Comparison of ENCODE assay signal across 1 cellular context in the genomic region with DNA sequence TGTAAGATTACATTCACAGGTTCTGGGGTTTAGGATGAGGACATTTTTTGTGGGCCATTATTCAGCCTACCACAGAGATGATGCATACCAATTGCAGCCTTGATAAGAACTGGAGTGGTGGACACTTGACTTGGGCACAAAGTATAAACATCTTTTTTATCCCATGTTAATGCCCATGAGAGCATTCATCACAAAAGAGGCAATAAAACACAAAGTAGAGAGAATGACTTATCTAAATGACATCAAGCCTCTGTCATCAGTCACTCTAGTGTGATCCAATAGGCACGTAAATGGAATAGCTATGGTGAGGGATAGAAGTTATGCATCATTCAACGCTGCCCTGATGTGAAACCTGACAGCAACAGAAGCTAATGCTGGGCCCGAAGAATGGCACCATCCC.
TF ChIP-seq lines count a peak whose summit lies in the region.

No MANE protein-coding gene starts in this region.

TF ChIP-seq in HEK293, 187 proteins besides CTCF, POLR2A, EP300 and RAD21 (continued from another document and continues in another):
- TF ChIP-seq, protein P1, sequence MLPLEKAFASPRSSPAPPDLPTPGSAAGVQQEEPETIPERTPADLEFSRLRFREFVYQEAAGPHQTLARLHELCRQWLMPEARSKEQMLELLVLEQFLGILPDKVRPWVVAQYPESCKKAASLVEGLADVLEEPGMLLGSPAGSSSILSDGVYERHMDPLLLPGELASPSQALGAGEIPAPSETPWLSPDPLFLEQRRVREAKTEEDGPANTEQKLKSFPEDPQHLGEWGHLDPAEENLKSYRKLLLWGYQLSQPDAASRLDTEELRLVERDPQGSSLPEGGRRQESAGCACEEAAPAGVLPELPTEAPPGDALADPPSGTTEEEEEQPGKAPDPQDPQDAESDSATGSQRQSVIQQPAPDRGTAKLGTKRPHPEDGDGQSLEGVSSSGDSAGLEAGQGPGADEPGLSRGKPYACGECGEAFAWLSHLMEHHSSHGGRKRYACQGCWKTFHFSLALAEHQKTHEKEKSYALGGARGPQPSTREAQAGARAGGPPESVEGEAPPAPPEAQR (tag by site-specific recombination; IDR thresholded peaks at IDR 0.05) = no peak
- TF ChIP-seq ZEB2 (tag by site-specific recombination; IDR thresholded peaks at IDR 0.05) (peak; percentile 98), ZXDB (tag by site-specific recombination; IDR thresholded peaks at IDR 0.05) (peak; percentile 67; the same call in 1 of the 2 replicates), ZNF747 (tag by site-specific recombination; IDR thresholded peaks at IDR 0.05) (no peak), KLF8 (tag by site-specific recombination; IDR thresholded peaks at IDR 0.05) (peak; percentile 59; the same call in 1 of the 2 replicates), KLF1 (tag by site-specific recombination; IDR thresholded peaks at IDR 0.05) (no peak), ZNF223 (tag by site-specific recombination; IDR thresholded peaks at IDR 0.05) (no peak), ZNF157 (tag by site-specific recombination; IDR thresholded peaks at IDR 0.05) (no peak), ZNF2 (tag by site-specific recombination; IDR thresholded peaks at IDR 0.05) (no peak), ZNF114 (tag by site-specific recombination; IDR thresholded peaks at IDR 0.05) (no peak), IKZF3 (tag by site-specific recombination; IDR thresholded peaks at IDR 0.05) (0 out of 2 replicates have a peak, but pooled peaks have one; percentile 28), ZNF266 (tag by site-specific recombination; IDR thresholded peaks at IDR 0.05; ENCODE audit: low read depth) (no peak), ZNF777 (tag by site-specific recombination; IDR thresholded peaks at IDR 0.05; ENCODE audit: borderline replicate concordance) (no peak), BCL11A (tag by site-specific recombination; IDR thresholded peaks at IDR 0.05; ENCODE audit: low read depth) (0 out of 2 replicates have a peak, but pooled peaks have one; percentile 26), OVOL3 (tag by site-specific recombination; IDR thresholded peaks at IDR 0.05) (peak; percentile 62; the same call in 1 of the 2 replicates), ZNF214 (tag by site-specific recombination; IDR thresholded peaks at IDR 0.05; ENCODE audit: borderline replicate concordance) (no peak), PRDM1 (tag by site-specific recombination; IDR thresholded peaks at IDR 0.05) (no peak), ZNF23 (tag by site-specific recombination; IDR thresholded peaks at IDR 0.05; ENCODE audit: borderline replicate concordance) (no peak), ZNF670 (tag by site-specific recombination; IDR thresholded peaks at IDR 0.05; ENCODE audit: low read depth) (no peak), ZNF138 (tag by site-specific recombination; IDR thresholded peaks at IDR 0.05; ENCODE audit: borderline replicate concordance) (no peak), GLI4 (tag by site-specific recombination; IDR thresholded peaks at IDR 0.05) (no peak), EGR2 (tag by site-specific recombination; IDR thresholded peaks at IDR 0.05; ENCODE audit: low read depth) (no peak), ZNF514 (tag by site-specific recombination; IDR thresholded peaks at IDR 0.05) (no peak), ZNF548 (tag by site-specific recombination; IDR thresholded peaks at IDR 0.05) (no peak), ZNF175 (tag by site-specific recombination; IDR thresholded peaks at IDR 0.05) (no peak), MYNN (tag by site-specific recombination; IDR thresholded peaks at IDR 0.05; ENCODE audit: borderline replicate concordance) (no peak), ZFHX2 (tag by site-specific recombination; conservative IDR thresholded peaks at IDR 0.05) (no peak), ZNF155 (tag by site-specific recombination; IDR thresholded peaks at IDR 0.05) (no peak), ZNF341 (tag by site-specific recombination; IDR thresholded peaks at IDR 0.05; ENCODE audit: low read depth) (no peak), ZFP69B (tag by site-specific recombination; IDR thresholded peaks at IDR 0.05) (peak; percentile 47; the same call in 1 of the 2 replicates), ZNF629 (tag by site-specific recombination; IDR thresholded peaks at IDR 0.05) (peak; percentile 96), ZNF510 (tag by site-specific recombination; IDR thresholded peaks at IDR 0.05; ENCODE audit: insufficient replicate concordance) (no peak)
- TF ChIP-seq, protein P2, sequence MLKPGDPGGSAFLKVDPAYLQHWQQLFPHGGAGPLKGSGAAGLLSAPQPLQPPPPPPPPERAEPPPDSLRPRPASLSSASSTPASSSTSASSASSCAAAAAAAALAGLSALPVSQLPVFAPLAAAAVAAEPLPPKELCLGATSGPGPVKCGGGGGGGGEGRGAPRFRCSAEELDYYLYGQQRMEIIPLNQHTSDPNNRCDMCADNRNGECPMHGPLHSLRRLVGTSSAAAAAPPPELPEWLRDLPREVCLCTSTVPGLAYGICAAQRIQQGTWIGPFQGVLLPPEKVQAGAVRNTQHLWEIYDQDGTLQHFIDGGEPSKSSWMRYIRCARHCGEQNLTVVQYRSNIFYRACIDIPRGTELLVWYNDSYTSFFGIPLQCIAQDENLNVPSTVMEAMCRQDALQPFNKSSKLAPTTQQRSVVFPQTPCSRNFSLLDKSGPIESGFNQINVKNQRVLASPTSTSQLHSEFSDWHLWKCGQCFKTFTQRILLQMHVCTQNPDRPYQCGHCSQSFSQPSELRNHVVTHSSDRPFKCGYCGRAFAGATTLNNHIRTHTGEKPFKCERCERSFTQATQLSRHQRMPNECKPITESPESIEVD (tag by site-specific recombination; IDR thresholded peaks at IDR 0.05) = peak; percentile 65
- TF ChIP-seq, protein P3, sequence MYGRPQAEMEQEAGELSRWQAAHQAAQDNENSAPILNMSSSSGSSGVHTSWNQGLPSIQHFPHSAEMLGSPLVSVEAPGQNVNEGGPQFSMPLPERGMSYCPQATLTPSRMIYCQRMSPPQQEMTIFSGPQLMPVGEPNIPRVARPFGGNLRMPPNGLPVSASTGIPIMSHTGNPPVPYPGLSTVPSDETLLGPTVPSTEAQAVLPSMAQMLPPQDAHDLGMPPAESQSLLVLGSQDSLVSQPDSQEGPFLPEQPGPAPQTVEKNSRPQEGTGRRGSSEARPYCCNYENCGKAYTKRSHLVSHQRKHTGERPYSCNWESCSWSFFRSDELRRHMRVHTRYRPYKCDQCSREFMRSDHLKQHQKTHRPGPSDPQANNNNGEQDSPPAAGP (tag by site-specific recombination; IDR thresholded peaks at IDR 0.05) = peak; percentile 74; the same call in 1 of the 2 replicates
- TF ChIP-seq, protein P4, sequence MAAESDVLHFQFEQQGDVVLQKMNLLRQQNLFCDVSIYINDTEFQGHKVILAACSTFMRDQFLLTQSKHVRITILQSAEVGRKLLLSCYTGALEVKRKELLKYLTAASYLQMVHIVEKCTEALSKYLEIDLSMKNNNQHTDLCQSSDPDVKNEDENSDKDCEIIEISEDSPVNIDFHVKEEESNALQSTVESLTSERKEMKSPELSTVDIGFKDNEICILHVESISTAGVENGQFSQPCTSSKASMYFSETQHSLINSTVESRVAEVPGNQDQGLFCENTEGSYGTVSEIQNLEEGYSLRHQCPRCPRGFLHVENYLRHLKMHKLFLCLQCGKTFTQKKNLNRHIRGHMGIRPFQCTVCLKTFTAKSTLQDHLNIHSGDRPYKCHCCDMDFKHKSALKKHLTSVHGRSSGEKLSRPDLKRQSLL (tag by site-specific recombination; IDR thresholded peaks at IDR 0.05) = no peak
- TF ChIP-seq, protein P5, sequence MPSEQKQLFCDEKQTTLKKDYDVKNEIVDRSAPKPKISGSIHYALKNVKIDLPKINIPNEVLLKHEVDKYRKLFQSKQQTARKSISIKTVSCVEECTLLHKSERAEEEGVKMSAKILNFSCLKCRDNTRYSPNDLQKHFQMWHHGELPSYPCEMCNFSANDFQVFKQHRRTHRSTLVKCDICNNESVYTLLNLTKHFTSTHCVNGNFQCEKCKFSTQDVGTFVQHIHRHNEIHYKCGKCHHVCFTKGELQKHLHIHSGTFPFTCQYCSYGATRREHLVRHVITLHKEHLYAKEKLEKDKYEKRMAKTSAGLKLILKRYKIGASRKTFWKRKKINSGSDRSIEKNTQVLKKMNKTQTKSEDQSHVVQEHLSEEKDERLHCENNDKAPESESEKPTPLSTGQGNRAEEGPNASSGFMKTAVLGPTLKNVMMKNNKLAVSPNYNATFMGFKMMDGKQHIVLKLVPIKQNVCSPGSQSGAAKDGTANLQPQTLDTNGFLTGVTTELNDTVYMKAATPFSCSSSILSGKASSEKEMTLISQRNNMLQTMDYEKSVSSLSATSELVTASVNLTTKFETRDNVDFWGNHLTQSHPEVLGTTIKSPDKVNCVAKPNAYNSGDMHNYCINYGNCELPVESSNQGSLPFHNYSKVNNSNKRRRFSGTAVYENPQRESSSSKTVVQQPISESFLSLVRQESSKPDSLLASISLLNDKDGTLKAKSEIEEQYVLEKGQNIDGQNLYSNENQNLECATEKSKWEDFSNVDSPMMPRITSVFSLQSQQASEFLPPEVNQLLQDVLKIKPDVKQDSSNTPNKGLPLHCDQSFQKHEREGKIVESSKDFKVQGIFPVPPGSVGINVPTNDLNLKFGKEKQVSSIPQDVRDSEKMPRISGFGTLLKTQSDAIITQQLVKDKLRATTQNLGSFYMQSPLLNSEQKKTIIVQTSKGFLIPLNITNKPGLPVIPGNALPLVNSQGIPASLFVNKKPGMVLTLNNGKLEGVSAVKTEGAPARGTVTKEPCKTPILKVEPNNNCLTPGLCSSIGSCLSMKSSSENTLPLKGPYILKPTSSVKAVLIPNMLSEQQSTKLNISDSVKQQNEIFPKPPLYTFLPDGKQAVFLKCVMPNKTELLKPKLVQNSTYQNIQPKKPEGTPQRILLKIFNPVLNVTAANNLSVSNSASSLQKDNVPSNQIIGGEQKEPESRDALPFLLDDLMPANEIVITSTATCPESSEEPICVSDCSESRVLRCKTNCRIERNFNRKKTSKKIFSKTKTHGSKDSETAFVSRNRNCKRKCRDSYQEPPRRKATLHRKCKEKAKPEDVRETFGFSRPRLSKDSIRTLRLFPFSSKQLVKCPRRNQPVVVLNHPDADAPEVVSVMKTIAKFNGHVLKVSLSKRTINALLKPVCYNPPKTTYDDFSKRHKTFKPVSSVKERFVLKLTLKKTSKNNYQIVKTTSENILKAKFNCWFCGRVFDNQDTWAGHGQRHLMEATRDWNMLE (tag by site-specific recombination; conservative IDR thresholded peaks at IDR 0.05; ENCODE audit: low read depth) = peak; percentile 45; the same call in 1 of the 2 replicates
- TF ChIP-seq, protein P6, sequence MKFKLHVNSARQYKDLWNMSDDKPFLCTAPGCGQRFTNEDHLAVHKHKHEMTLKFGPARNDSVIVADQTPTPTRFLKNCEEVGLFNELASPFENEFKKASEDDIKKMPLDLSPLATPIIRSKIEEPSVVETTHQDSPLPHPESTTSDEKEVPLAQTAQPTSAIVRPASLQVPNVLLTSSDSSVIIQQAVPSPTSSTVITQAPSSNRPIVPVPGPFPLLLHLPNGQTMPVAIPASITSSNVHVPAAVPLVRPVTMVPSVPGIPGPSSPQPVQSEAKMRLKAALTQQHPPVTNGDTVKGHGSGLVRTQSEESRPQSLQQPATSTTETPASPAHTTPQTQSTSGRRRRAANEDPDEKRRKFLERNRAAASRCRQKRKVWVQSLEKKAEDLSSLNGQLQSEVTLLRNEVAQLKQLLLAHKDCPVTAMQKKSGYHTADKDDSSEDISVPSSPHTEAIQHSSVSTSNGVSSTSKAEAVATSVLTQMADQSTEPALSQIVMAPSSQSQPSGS (tag by site-specific recombination; IDR thresholded peaks at IDR 0.05; ENCODE audit: low read depth) = 0 out of 2 replicates have a peak, but pooled peaks have one; percentile 10
- TF ChIP-seq, protein P7, sequence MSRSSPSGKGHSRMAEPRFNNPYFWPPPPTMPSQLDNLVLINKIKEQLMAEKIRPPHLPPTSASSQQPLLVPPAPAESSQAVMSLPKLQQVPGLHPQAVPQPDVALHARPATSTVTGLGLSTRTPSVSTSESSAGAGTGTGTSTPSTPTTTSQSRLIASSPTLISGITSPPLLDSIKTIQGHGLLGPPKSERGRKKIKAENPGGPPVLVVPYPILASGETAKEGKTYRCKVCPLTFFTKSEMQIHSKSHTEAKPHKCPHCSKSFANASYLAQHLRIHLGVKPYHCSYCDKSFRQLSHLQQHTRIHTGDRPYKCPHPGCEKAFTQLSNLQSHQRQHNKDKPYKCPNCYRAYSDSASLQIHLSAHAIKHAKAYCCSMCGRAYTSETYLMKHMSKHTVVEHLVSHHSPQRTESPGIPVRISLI (tag by site-specific recombination; IDR thresholded peaks at IDR 0.05) = peak; percentile 96
- TF ChIP-seq, protein P8, sequence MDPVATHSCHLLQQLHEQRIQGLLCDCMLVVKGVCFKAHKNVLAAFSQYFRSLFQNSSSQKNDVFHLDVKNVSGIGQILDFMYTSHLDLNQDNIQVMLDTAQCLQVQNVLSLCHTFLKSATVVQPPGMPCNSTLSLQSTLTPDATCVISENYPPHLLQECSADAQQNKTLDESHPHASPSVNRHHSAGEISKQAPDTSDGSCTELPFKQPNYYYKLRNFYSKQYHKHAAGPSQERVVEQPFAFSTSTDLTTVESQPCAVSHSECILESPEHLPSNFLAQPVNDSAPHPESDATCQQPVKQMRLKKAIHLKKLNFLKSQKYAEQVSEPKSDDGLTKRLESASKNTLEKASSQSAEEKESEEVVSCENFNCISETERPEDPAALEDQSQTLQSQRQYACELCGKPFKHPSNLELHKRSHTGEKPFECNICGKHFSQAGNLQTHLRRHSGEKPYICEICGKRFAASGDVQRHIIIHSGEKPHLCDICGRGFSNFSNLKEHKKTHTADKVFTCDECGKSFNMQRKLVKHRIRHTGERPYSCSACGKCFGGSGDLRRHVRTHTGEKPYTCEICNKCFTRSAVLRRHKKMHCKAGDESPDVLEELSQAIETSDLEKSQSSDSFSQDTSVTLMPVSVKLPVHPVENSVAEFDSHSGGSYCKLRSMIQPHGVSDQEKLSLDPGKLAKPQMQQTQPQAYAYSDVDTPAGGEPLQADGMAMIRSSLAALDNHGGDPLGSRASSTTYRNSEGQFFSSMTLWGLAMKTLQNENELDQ (tag by site-specific recombination; IDR thresholded peaks at IDR 0.05; ENCODE audit: low read depth) = no peak
- TF ChIP-seq, protein P9, sequence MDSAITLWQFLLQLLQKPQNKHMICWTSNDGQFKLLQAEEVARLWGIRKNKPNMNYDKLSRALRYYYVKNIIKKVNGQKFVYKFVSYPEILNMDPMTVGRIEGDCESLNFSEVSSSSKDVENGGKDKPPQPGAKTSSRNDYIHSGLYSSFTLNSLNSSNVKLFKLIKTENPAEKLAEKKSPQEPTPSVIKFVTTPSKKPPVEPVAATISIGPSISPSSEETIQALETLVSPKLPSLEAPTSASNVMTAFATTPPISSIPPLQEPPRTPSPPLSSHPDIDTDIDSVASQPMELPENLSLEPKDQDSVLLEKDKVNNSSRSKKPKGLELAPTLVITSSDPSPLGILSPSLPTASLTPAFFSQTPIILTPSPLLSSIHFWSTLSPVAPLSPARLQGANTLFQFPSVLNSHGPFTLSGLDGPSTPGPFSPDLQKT (IDR thresholded peaks at IDR 0.05; ENCODE audit: borderline replicate concordance, low read depth, low read length) = no peak
- TF ChIP-seq, protein P10, sequence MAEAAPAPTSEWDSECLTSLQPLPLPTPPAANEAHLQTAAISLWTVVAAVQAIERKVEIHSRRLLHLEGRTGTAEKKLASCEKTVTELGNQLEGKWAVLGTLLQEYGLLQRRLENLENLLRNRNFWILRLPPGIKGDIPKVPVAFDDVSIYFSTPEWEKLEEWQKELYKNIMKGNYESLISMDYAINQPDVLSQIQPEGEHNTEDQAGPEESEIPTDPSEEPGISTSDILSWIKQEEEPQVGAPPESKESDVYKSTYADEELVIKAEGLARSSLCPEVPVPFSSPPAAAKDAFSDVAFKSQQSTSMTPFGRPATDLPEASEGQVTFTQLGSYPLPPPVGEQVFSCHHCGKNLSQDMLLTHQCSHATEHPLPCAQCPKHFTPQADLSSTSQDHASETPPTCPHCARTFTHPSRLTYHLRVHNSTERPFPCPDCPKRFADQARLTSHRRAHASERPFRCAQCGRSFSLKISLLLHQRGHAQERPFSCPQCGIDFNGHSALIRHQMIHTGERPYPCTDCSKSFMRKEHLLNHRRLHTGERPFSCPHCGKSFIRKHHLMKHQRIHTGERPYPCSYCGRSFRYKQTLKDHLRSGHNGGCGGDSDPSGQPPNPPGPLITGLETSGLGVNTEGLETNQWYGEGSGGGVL (tag by site-specific recombination; IDR thresholded peaks at IDR 0.05) = peak; percentile 71
